In the genomic region with DNA sequence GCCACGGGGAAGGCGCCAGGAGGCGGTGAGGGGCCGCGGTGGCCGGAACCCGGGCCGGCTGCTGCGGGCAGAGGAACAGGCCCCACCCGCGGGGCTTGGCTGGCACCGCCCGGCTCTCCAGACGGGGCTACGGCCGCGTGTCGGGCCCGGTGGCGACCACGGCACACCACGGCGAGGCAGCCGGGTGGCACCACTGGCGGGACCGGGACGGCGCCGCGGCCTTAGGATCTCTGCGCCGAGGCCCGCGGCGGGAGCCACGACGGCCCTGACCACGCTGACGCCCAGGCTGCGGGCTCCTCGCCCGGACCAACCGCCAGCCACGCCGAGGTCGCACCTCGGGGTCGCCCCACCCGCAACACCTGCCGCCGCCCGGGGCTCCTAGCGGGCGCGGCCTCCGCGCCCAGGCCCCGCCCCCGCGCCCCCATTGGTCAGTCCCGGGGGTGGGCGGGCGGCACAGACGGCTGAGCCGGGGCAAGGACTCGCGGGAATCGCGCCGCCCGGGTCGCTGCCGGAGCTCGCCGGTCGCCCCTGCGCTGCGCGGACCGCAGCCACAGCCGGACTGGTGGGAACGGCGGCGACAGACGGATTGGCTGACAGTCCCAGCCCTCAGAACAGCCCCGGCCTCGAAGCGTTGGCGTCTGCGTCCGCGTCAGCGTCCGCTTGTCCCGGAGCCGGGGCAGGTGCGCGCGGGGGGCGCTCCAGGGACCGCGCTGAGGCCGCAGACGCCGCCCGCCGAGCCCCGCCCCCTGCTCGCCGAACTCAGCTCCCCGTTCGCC, we compare ENCODE assay signal across 7 cellular contexts. TPM values are rescaled to one million over a fixed set of nuclear protein-coding genes. Genes with fewer than 3 reads are reported as not detected.
DNase-seq lines count a peak whose midpoint lies in the region; ATAC-seq and TF ChIP-seq lines count a peak whose summit lies in the region.

A gene with protein sequence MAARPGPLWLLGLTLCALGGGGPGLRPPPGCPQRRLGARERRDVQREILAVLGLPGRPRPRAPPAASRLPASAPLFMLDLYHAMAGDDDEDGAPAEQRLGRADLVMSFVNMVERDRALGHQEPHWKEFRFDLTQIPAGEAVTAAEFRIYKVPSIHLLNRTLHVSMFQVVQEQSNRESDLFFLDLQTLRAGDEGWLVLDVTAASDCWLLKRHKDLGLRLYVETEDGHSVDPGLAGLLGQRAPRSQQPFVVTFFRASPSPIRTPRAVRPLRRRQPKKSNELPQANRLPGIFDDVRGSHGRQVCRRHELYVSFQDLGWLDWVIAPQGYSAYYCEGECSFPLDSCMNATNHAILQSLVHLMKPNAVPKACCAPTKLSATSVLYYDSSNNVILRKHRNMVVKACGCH (plus strand): TSS at position 491 of the 776 bp plus-strand sequence. CDS start 356 bp downstream, outside the sequence.

- no peaks in the 10 kb centered on the region for H3K9me3 ChIP-seq in duodenal mucosa (ENCODE audit: control insufficient read depth in 1 of 2, low read length in 2 of 2)
- H3K9me3 ChIP-seq in mucosa of descending colon, result no peaks in the 10 kb centered on the region

- peaks cover 6 to 8% of the 10 kb centered on the region in 2 donors for H3K27me3 ChIP-seq in duodenal mucosa (ENCODE audit: control insufficient read depth in 1 of 2, insufficient read depth in 2 of 2, low read length in 2 of 2)

- no peak within 1 kb of the TSS for H3K27ac ChIP-seq in duodenal mucosa (ENCODE audit: low read depth, low read length)

- H3K9ac ChIP-seq in duodenal mucosa (ENCODE audit: low read depth in 1 of 2, low read length in 2 of 2), result no peak within 1 kb of the TSS

- no peak for TF ChIP-seq CTCF in mucosa of descending colon (IDR thresholded peaks at IDR 0.05)

- no peaks in the 10 kb centered on the region for H3K4me1 ChIP-seq in duodenal mucosa (ENCODE audit: control insufficient read depth in 1 of 2, insufficient read depth in 2 of 2, low read length in 2 of 2)
- H3K4me1 ChIP-seq in mucosa of descending colon (ENCODE audit: low read depth), result peaks cover 7% of the 10 kb centered on the region

- H3K36me3 ChIP-seq in duodenal mucosa (ENCODE audit: control insufficient read depth in 1 of 2, insufficient read depth in 2 of 2, low read length in 2 of 2) (peaks cover 4 to 15% of the 10 kb centered on the region in 2 donors), mucosa of descending colon (ENCODE audit: low read depth) (no peaks in the 10 kb centered on the region)

- peak; percentile 84 for ATAC-seq in GM18498 (IDR thresholded peaks at IDR 0.05; ENCODE audit: unreplicated experiment)
- ATAC-seq in HG02840 (IDR thresholded peaks at IDR 0.05; ENCODE audit: low FRiP score, unreplicated experiment), result peak; percentile 59
- peak; percentile 92 for ATAC-seq in mucosa of descending colon

- peak within 1 kb of the TSS; percentile 47 to 61 for H3K4me3 ChIP-seq in duodenal mucosa (ENCODE audit: low read depth in 1 of 2, low read length in 2 of 2)
- peak within 1 kb of the TSS; percentile 11 for H3K4me3 ChIP-seq in mucosa of descending colon

- intact Hi-C loops in mucosa of descending colon (cut with DNase I, micrococcal nuclease), result no loop called here

- DNase-seq in NCI-H2196 treated with DMSO at 0.1 percent for 48 hours (lab: John Stamatoyannopoulos, UW; ENCODE audit: unreplicated experiment) (peak; percentile 69), mucosa of descending colon (peak; percentile 72 to 85 (median 79))
- DNase-seq in activated CD4-positive, alpha-beta T cell treated with anti-CD3 and anti-CD28 coated beads, Interleukin-2, amount 50 U/mL, for 1 hour, result peak; percentile 75
- peak; percentile 50 to 51 for DNase-seq in stimulated activated CD8-positive, alpha-beta memory T cell treated with anti-CD3 and anti-CD28 coated beads, Interleukin-7, amount 100 ng/mL, for 1 hour (ENCODE audit: low read depth in 2 of 2)

RNA-seq across cellular contexts. Expression of the gene that starts here (rescaled TPM):
- 1 to 10 TPM; 6.5 to 9.2 (median 8.2) TPM for total RNA-seq in mucosa of descending colon
